ENCODE assay signal across 12 cellular contexts in the genomic region with DNA sequence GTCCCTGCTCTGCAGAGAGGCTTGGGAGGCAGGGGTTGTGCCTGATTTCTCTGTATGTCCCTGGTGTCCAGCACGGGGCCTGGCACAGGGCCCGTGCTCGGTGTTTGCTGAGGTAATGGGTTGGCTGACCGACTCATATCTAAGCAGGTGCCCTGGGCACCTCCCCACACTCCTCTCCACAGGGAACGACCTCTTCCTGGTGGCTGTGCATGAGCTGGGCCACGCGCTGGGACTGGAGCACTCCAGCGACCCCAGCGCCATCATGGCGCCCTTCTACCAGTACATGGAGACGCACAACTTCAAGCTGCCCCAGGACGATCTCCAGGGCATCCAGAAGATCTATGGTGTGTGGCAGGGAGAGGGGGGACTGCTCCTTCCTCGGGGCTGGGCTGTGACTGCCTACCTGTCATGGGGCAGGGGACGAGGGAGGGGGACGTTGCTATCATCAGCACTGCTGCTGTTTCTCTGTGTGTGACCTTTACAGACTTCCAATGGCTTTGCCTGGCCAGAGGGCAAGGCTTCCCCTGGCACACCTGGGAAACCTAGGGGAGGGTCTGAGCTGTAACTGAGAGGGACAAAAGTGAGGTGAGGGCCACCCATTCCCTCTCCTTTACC. TPM values are rescaled to one million over a fixed set of nuclear protein-coding genes. Genes with fewer than 3 reads are reported as not detected.
DNase-seq lines count a peak whose midpoint lies in the region; ATAC-seq and TF ChIP-seq lines count a peak whose summit lies in the region.
"Had no signal": no experiment of that assay in that cellular context is flagged by ENCODE, and none has a peak within 500 bp of the region (broad histone marks: within the 10 kb centered on the region; RNA-seq: fewer than 3 reads in every experiment).

No MANE protein-coding gene starts in this region.

- H3K9me3 ChIP-seq in SK-N-SH (no peaks in the 10 kb centered on the region), iPS-20b (ENCODE audit: insufficient read depth, low read depth, low read length) (no peaks in the 10 kb centered on the region), prostate gland (no peaks in the 10 kb centered on the region)

- no peak for TF ChIP-seq POLR2A in prostate gland (IDR thresholded peaks at IDR 0.05)

- H3F3A ChIP-seq in GM23338 (replicated peaks; ENCODE audit: low read depth) (peaks cover 24% of the 10 kb centered on the region), SK-N-SH (replicated peaks; ENCODE audit: insufficient read depth) (peaks cover under 1% of the 10 kb centered on the region)

- H3K9me2 ChIP-seq in GM23338 (ENCODE audit: insufficient read depth): no peaks in the 10 kb centered on the region
- no peaks in the 10 kb centered on the region for H3K9me2 ChIP-seq in SK-N-SH

- intact Hi-C loops in prostate gland (cut with DNase I): loop anchor here (1.0 to 5.0 kb wide), 2 partner anchors 91 to 391 kb away; partner anchors contain the start of genes GGT7 and PROCR

- TF ChIP-seq EP300 in SK-N-SH (IDR thresholded peaks at IDR 0.05; ENCODE audit: borderline replicate concordance in 1 of 2, low read depth in 1 of 2, low read length in 1 of 2): no peak

- no peak for TF ChIP-seq RAD21 in SK-N-SH (IDR thresholded peaks at IDR 0.05; ENCODE audit: low read length)

- H3K9ac ChIP-seq in SK-N-SH (peak overlapping the region; percentile 27), iPS-20b (ENCODE audit: low read depth, low read length) (peak overlapping the region; percentile 96)

- 64% methylated on average over 11 of the region's 15 CpGs for WGBS in SK-N-SH (ENCODE audit: low lambda C conversion rate)
- WGBS in prostate gland: 60% methylated on average over 14 of the region's 15 CpGs

- no peak overlapping the region for H2AFZ ChIP-seq in GM23338
- no peak overlapping the region for H2AFZ ChIP-seq in SK-N-SH (ENCODE audit: low read depth)

- no peaks in the 10 kb centered on the region for H3K36me3 ChIP-seq in GM23338 (ENCODE audit: insufficient read depth)
- H3K36me3 ChIP-seq in SK-N-SH (replicated peaks in 1 of 2; ENCODE audit: control insufficient read depth in 1 of 2, insufficient read depth in 2 of 2, low read length in 1 of 2): peaks cover 0 to 7% of the 10 kb centered on the region in 2 experiments
- H3K36me3 ChIP-seq in iPS-20b (ENCODE audit: insufficient read depth, low read depth, low read length): no peaks in the 10 kb centered on the region
- H3K36me3 ChIP-seq in prostate gland: no peaks in the 10 kb centered on the region

- peak overlapping the region; percentile 99 for H3K27ac ChIP-seq in GM23338 (ENCODE audit: low read depth)
- H3K27ac ChIP-seq in SK-N-SH (ENCODE audit: low read depth in 2 of 2, low read length in 1 of 2): peak overlapping the region; percentile 43 to 85
- peak overlapping the region; percentile 100 for H3K27ac ChIP-seq in iPS-20b (ENCODE audit: low read length)
- peak overlapping the region; percentile 60 to 67 for H3K27ac ChIP-seq in prostate gland

- peak overlapping the region; percentile 98 for H3K27ac Mint-ChIP-seq in GM23338
- no peak overlapping the region for H3K27ac Mint-ChIP-seq in T-cell
- H3K27ac Mint-ChIP-seq: activated CD4-positive, alpha-beta T cell treated with anti-CD3 and anti-CD28 coated beads, Interleukin-2, amount 10 ng/mL, durations not matched to agents 7 days and 5 days had no signal

- H3K4me2 ChIP-seq in GM23338 (peak overlapping the region; percentile 54), SK-N-SH (peak overlapping the region; percentile 62)

- H3K36me3 Mint-ChIP-seq in GM23338 (ENCODE audit: low read depth): no peaks in the 10 kb centered on the region; the same call in 1 of the 3 replicates
- peaks cover 38% of the 10 kb centered on the region for H3K36me3 Mint-ChIP-seq in T-cell

- H3K4me1 ChIP-seq in GM23338 (ENCODE audit: insufficient read depth) (peaks cover 43% of the 10 kb centered on the region), SK-N-SH (ENCODE audit: control insufficient read depth in 1 of 2, insufficient read depth in 2 of 2, low read depth in 1 of 2, low read length in 1 of 2) (peaks cover 11 to 12% of the 10 kb centered on the region in 2 experiments; a peak in 2 of 4 replicates), iPS-20b (ENCODE audit: insufficient read depth, low read length) (peaks cover 26% of the 10 kb centered on the region), prostate gland (replicated peaks) (peaks cover 7% of the 10 kb centered on the region)

- DNase-seq in GM23338 (ENCODE audit: low spot score): no peak
- DNase-seq in SK-N-SH: no peak
- peak; percentile 33 for DNase-seq in prostate gland (ENCODE audit: low spot score)
- DNase-seq in NCI-H1048 (lab: John Stamatoyannopoulos, UW): no peak
- DNase-seq in T-cell: no peak
- no peak for DNase-seq in COLO668 (lab: John Stamatoyannopoulos, UW; ENCODE audit: unreplicated experiment)
- DNase-seq in stimulated activated naive CD8-positive, alpha-beta T cell treated with anti-CD3 and anti-CD28 coated beads, Interleukin-15, Interleukin-2, amounts not matched to agents 100 U/mL and 50 U/mL, for 24 hours: no peak
- DNase-seq: activated CD4-positive, alpha-beta T cell treated with anti-CD3 and anti-CD28 coated beads, Interleukin-2, amount 10 ng/mL, durations not matched to agents 7 days and 5 days; MM.1S; OCI-M1 had no signal

- TF ChIP-seq CTCF in GM23338 (conservative IDR thresholded peaks at IDR 0.05; ENCODE audit: low read depth in 2 of 2) (no peak), SK-N-SH (IDR thresholded peaks at IDR 0.05) (no peak), prostate gland (IDR thresholded peaks at IDR 0.05) (no peak)

- H3K27me3 Mint-ChIP-seq in GM23338 (ENCODE audit: insufficient read depth, low read depth, poor library complexity) (peaks cover 11% of the 10 kb centered on the region), T-cell (no peaks in the 10 kb centered on the region)
- H3K27me3 Mint-ChIP-seq: activated CD4-positive, alpha-beta T cell treated with anti-CD3 and anti-CD28 coated beads, Interleukin-2, amount 10 ng/mL, durations not matched to agents 7 days and 5 days had no signal

- no peaks in the 10 kb centered on the region for H3K9me3 Mint-ChIP-seq in GM23338
- H3K9me3 Mint-ChIP-seq in T-cell: no peaks in the 10 kb centered on the region
- H3K9me3 Mint-ChIP-seq: activated CD4-positive, alpha-beta T cell treated with anti-CD3 and anti-CD28 coated beads, Interleukin-2, amount 10 ng/mL, durations not matched to agents 7 days and 5 days had no signal

- H4K20me1 ChIP-seq in GM23338 (replicated peaks; ENCODE audit: insufficient read depth) (no peaks in the 10 kb centered on the region), SK-N-SH (ENCODE audit: insufficient read depth) (no peaks in the 10 kb centered on the region)

- H3K4me3 ChIP-seq in GM23338 (peak overlapping the region; percentile 23; the same call in 1 of the 2 replicates), SK-N-SH (ENCODE audit: low read depth in 2 of 2, low read length in 1 of 2) (no peak overlapping the region), iPS-20b (ENCODE audit: low read length) (peak overlapping the region; percentile 53; the same call in 1 of the 2 replicates), prostate gland (no peak overlapping the region)

- CTCF ChIA-PET in SK-N-SH (lab: Yijun Ruan, JAX) (interaction anchor here (0.6 to 2.7 kb wide), 5 partner anchors 38 to 232 kb away, joined by 3 to 16 read pairs (median 4); no protein-coding TSS in a partner anchor), T-cell (lab: Charles Lee) (interaction anchor here (0.6 kb wide), 2 partner anchors 277 to 471 kb away, joined by 4 read pairs; no protein-coding TSS in a partner anchor)

- H3K79me2 ChIP-seq in GM23338 (replicated peaks; ENCODE audit: insufficient read depth) (no peaks in the 10 kb centered on the region), SK-N-SH (ENCODE audit: insufficient read depth) (no peaks in the 10 kb centered on the region)

- H3K27me3 ChIP-seq in GM23338 (ENCODE audit: insufficient read depth) (no peaks in the 10 kb centered on the region), SK-N-SH (ENCODE audit: insufficient read depth) (no peaks in the 10 kb centered on the region), iPS-20b (ENCODE audit: insufficient read depth, low read length) (no peaks in the 10 kb centered on the region), prostate gland (replicated peaks; ENCODE audit: insufficient read depth) (no peaks in the 10 kb centered on the region)

- H3K4me1 Mint-ChIP-seq in GM23338: peaks cover 44% of the 10 kb centered on the region
- H3K4me1 Mint-ChIP-seq in T-cell: peaks cover 5 to 9% (median 7%) of the 10 kb centered on the region in 3 donors
- H3K4me1 Mint-ChIP-seq: activated CD4-positive, alpha-beta T cell treated with anti-CD3 and anti-CD28 coated beads, Interleukin-2, amount 10 ng/mL, durations not matched to agents 7 days and 5 days had no signal

- POLR2A ChIA-PET in SK-N-SH (lab: Yijun Ruan, JAX): no interaction called here
- POLR2A ChIA-PET in T-cell (lab: Charles Lee): no interaction called here

- no peak for ATAC-seq in GM23338
- ATAC-seq in T-cell (replicated peaks in 1 of 4): no peak
- no peak for ATAC-seq in stimulated activated naive CD8-positive, alpha-beta T cell treated with anti-CD3 and anti-CD28 coated beads, Interleukin-15, Interleukin-2, amounts not matched to agents 100 U/mL and 50 U/mL, for 24 hours

- H3K4me3 Mint-ChIP-seq in GM23338: peak overlapping the region; percentile 35; the same call in 1 of the 3 replicates
- H3K4me3 Mint-ChIP-seq in T-cell: no peak overlapping the region
- H3K4me3 Mint-ChIP-seq: activated CD4-positive, alpha-beta T cell treated with anti-CD3 and anti-CD28 coated beads, Interleukin-2, amount 10 ng/mL, durations not matched to agents 7 days and 5 days had no signal

RNA-seq across cellular contexts. Expression of gene MMP24OS, which starts 14.2 kb away (rescaled TPM):
- total RNA-seq in GM23338 (2014; rRNA removed; shearing (Covaris generic)): 10.5 and 14.6 TPM in 2 replicates
- polyA plus RNA-seq in GM23338 (2016; fragmentation: Nextera tagmentation; extraction: Ambion mirVana) (25.4 and 31.6 TPM in 2 replicates), SK-N-SH (2012; rRNA removed) (52.4 and 53.1 TPM in 2 replicates)
- polyA plus RNA-seq in SK-N-SH (2012; cell fraction: cytosol; rRNA removed): 45.2 and 58.3 TPM in 2 replicates
- 64.2 and 76.0 TPM in 2 replicates for polyA plus RNA-seq in SK-N-SH (2012; cell fraction: nucleus; rRNA removed)
- total RNA-seq in prostate gland (10 to 100 TPM; 35.4 to 65.8 TPM), T-cell (10 to 100 TPM; 59.5 to 95.5 (median 72.0) TPM)

RNA-seq across cellular contexts. Expression of gene EIF6, which starts 20.9 kb away (rescaled TPM):
- 149 and 152 TPM in 2 replicates for total RNA-seq in GM23338 (2014; rRNA removed; shearing (Covaris generic))
- polyA plus RNA-seq in GM23338 (2016; fragmentation: Nextera tagmentation; extraction: Ambion mirVana) (215 and 220 TPM in 2 replicates), SK-N-SH (2012; rRNA removed) (343 and 356 TPM in 2 replicates)
- polyA plus RNA-seq in SK-N-SH (2012; cell fraction: cytosol; rRNA removed): 174 and 232 TPM in 2 replicates
- 485 and 538 TPM in 2 replicates for polyA plus RNA-seq in SK-N-SH (2012; cell fraction: nucleus; rRNA removed)
- total RNA-seq in prostate gland (10 to 100 TPM; 78.2 to 93.9 TPM), T-cell (10 to 100 TPM; 43.8 to 70.7 (median 69.6) TPM)

RNA-seq across cellular contexts. Expression of gene FAM83C, which starts 28.5 kb away (rescaled TPM):
- 0.10 TPM in 1 of 2 replicates, not detected in the other for total RNA-seq in GM23338 (2014; rRNA removed; shearing (Covaris generic))
- not detected in 2 replicates for polyA plus RNA-seq in GM23338 (2016; fragmentation: Nextera tagmentation; extraction: Ambion mirVana)
- not detected in 2 replicates for polyA plus RNA-seq in SK-N-SH (2012; rRNA removed)
- not detected in 2 replicates for polyA plus RNA-seq in SK-N-SH (2012; cell fraction: cytosol; rRNA removed)
- polyA plus RNA-seq in SK-N-SH (2012; cell fraction: nucleus; rRNA removed): 0.02 and 0.04 TPM in 2 replicates
- total RNA-seq in prostate gland: under 1 TPM; 0.28 to 0.36 TPM
- under 1 TPM in 1 of 5 donors, not detected in 4; 0.15 TPM for total RNA-seq in T-cell
- total RNA-seq: activated CD4-positive, alpha-beta T cell treated with anti-CD3 and anti-CD28 coated beads, Interleukin-2, amount 10 ng/mL, durations not matched to agents 7 days and 5 days had no signal
- polyA plus RNA-seq: neural cell had no signal

RNA-seq across cellular contexts. Expression of gene MMP24, which starts 37.2 kb away (rescaled TPM):
- 24.5 and 27.3 TPM in 2 replicates for total RNA-seq in GM23338 (2014; rRNA removed; shearing (Covaris generic))
- polyA plus RNA-seq in GM23338 (2016; fragmentation: Nextera tagmentation; extraction: Ambion mirVana) (1.8 and 2.0 TPM in 2 replicates), SK-N-SH (2012; rRNA removed) (18.1 and 19.0 TPM in 2 replicates)
- 12.5 and 17.9 TPM in 2 replicates for polyA plus RNA-seq in SK-N-SH (2012; cell fraction: cytosol; rRNA removed)
- 9.5 and 12.9 TPM in 2 replicates for polyA plus RNA-seq in SK-N-SH (2012; cell fraction: nucleus; rRNA removed)
- total RNA-seq in prostate gland (1 to 10 TPM in 1 of 2 donors, under 1 TPM in 1; 0.96 to 1.7 TPM), T-cell (under 1 TPM in 3 of 5 donors, not detected in 2; 0.15 to 0.49 (median 0.16) TPM)
- total RNA-seq: activated CD4-positive, alpha-beta T cell treated with anti-CD3 and anti-CD28 coated beads, Interleukin-2, amount 10 ng/mL, durations not matched to agents 7 days and 5 days had no signal

Comparison
In these comparisons a context has a peak if more than half of its experiments do, and no peak if none do; other contexts are left out.
1. H3K4me3 ChIP-seq: peak in GM23338 (single experiment) and iPS-20b (single experiment); none in SK-N-SH (0 of 2) and prostate gland (0 of 2).
2. Peak in every context shown above with its lines, with median percentiles within 50 percentile points of each other: H3K27ac ChIP-seq.